ENCODE assay signal across 1 cellular context in the genomic region with DNA sequence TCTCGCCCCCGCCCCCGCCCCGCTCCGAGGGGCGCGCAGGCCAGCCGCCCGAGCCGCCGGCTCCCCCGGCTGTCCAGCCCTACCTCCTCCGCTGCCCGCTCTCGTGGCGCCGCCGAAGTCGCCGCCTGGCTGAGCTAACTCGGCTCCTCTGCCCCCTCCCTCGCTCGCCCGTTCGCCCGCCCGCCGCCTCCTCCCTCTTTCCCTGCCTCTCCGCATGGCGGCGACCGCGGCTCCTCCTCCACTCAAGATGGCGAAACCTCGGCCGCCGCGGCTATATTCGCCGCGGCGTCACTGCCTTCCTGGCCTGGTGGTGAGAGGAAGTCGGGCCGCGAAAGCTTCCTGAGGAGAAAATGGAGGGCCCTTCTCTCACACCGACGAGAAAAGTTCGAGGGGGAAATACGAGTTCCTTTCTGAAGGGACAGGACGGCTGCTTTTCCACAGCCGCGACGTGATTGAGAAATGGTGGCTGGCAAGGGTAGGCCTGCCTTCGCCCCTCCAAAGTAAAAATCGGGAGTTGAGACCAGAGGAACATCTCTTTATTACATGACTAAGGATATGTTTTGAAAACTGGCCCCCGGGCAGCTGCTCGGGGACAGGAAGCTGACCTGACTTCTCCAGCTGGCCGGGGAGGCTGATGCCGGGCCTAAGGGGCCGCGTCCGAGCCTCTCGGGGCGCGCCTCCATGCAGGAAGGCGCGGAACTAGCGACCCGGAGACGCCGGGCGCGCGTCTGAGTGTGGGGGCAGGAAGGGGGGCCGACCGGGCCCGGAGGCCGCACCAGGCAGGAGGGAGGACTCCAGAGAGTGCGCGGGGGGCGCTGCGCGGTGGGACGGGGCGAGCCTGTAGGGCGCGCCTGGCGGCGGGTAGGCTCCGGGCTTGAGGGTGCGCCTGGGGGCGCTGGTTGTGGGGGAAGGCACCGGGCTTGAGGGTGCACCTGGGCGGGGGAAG.
A peak's percentile ranks its signal among the peaks of the same experiment; 100 is the strongest.
TF ChIP-seq lines count a peak whose summit lies in the region.

A gene with protein sequence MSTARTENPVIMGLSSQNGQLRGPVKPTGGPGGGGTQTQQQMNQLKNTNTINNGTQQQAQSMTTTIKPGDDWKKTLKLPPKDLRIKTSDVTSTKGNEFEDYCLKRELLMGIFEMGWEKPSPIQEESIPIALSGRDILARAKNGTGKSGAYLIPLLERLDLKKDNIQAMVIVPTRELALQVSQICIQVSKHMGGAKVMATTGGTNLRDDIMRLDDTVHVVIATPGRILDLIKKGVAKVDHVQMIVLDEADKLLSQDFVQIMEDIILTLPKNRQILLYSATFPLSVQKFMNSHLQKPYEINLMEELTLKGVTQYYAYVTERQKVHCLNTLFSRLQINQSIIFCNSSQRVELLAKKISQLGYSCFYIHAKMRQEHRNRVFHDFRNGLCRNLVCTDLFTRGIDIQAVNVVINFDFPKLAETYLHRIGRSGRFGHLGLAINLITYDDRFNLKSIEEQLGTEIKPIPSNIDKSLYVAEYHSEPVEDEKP (minus strand): TSS at position 150 of the 946 bp plus-strand sequence. CDS start 4,913 bp downstream, outside the sequence.

TF ChIP-seq in K562, 482 proteins besides CTCF, POLR2A, EP300 and RAD21 (continued from another document and continues in another):
- TF ChIP-seq, protein P1, sequence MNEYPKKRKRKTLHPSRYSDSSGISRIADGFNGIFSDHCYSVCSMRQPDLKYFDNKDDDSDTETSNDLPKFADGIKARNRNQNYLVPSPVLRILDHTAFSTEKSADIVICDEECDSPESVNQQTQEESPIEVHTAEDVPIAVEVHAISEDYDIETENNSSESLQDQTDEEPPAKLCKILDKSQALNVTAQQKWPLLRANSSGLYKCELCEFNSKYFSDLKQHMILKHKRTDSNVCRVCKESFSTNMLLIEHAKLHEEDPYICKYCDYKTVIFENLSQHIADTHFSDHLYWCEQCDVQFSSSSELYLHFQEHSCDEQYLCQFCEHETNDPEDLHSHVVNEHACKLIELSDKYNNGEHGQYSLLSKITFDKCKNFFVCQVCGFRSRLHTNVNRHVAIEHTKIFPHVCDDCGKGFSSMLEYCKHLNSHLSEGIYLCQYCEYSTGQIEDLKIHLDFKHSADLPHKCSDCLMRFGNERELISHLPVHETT (CRISPR knock-in tag; conservative IDR thresholded peaks at IDR 0.05 in 1 of 2, IDR thresholded peaks at IDR 0.05 in 1 of 2): peak in 1 of 2 experiments; percentile 85; a peak in 2 of 4 replicates
- peak; percentile 34 for TF ChIP-seq SAP30 (IDR thresholded peaks at IDR 0.05; ENCODE audit: borderline replicate concordance, insufficient read depth, low read depth, low read length, poor library complexity, severe bottlenecking)
- TF ChIP-seq CCAR2 (IDR thresholded peaks at IDR 0.05; ENCODE audit: low read depth, low read length): no peak
- TF ChIP-seq, protein P2, sequence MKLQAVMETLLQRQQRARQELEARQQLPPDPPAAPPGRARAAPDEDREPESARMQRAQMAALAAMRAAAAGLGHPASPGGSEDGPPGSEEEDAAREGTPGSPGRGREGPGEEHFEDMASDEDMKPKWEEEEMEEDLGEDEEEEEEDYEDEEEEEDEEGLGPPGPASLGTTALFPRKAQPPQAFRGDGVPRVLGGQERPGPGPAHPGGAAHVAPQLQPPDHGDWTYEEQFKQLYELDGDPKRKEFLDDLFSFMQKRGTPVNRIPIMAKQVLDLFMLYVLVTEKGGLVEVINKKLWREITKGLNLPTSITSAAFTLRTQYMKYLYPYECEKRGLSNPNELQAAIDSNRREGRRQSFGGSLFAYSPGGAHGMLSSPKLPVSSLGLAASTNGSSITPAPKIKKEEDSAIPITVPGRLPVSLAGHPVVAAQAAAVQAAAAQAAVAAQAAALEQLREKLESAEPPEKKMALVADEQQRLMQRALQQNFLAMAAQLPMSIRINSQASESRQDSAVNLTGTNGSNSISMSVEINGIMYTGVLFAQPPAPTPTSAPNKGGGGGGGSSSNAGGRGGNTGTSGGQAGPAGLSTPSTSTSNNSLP (IDR thresholded peaks at IDR 0.05; ENCODE audit: borderline replicate concordance, low read depth, low read length): no peak
- 0 out of 2 replicates have a peak, but pooled peaks have one; percentile 63 for TF ChIP-seq HEY1 (CRISPR knock-in tag; IDR thresholded peaks at IDR 0.05; ENCODE audit: borderline replicate concordance)
- TF ChIP-seq DLX4 (CRISPR knock-in tag; IDR thresholded peaks at IDR 0.05): no peak
- TF ChIP-seq CHD7 (IDR thresholded peaks at IDR 0.05; ENCODE audit: low read depth, low read length): no peak
- no peak for TF ChIP-seq USF1 (CRISPR knock-in tag; IDR thresholded peaks at IDR 0.05)
- no peak for TF ChIP-seq ZNF3 (CRISPR knock-in tag; IDR thresholded peaks at IDR 0.05)
- TF ChIP-seq, protein P3, sequence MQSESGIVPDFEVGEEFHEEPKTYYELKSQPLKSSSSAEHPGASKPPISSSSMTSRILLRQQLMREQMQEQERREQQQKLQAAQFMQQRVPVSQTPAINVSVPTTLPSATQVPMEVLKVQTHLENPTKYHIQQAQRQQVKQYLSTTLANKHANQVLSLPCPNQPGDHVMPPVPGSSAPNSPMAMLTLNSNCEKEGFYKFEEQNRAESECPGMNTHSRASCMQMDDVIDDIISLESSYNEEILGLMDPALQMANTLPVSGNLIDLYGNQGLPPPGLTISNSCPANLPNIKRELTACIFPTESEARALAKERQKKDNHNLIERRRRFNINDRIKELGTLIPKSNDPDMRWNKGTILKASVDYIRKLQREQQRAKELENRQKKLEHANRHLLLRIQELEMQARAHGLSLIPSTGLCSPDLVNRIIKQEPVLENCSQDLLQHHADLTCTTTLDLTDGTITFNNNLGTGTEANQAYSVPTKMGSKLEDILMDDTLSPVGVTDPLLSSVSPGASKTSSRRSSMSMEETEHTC (IDR thresholded peaks at IDR 0.05): no peak
- no peak for TF ChIP-seq ASH1L (IDR thresholded peaks at IDR 0.05; ENCODE audit: borderline replicate concordance, low read depth, partially characterized antibody)
- TF ChIP-seq, protein P4, sequence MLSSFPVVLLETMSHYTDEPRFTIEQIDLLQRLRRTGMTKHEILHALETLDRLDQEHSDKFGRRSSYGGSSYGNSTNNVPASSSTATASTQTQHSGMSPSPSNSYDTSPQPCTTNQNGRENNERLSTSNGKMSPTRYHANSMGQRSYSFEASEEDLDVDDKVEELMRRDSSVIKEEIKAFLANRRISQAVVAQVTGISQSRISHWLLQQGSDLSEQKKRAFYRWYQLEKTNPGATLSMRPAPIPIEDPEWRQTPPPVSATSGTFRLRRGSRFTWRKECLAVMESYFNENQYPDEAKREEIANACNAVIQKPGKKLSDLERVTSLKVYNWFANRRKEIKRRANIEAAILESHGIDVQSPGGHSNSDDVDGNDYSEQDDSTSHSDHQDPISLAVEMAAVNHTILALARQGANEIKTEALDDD (IDR thresholded peaks at IDR 0.05): no peak
- TF ChIP-seq MTA1 (IDR thresholded peaks at IDR 0.05; ENCODE audit: borderline replicate concordance): no peak
- TF ChIP-seq ZNF551 (CRISPR knock-in tag; IDR thresholded peaks at IDR 0.05): no peak
- peak; percentile 75; the same call in 1 of the 2 replicates for TF ChIP-seq THRB (CRISPR knock-in tag; conservative IDR thresholded peaks at IDR 0.05)
- TF ChIP-seq RB1 (IDR thresholded peaks at IDR 0.05; ENCODE audit: low read depth): peak; percentile 70
- TF ChIP-seq ARID3B (CRISPR knock-in tag; IDR thresholded peaks at IDR 0.05; ENCODE audit: borderline replicate concordance): no peak
- peak; percentile 100 for TF ChIP-seq TAF7 (tag; IDR thresholded peaks at IDR 0.05)
- no peak for TF ChIP-seq NEUROD1 (IDR thresholded peaks at IDR 0.05; ENCODE audit: borderline replicate concordance, low read depth, low read length, partially characterized antibody)
- TF ChIP-seq RBM15 (IDR thresholded peaks at IDR 0.05; ENCODE audit: insufficient read depth, low read length): no peak
- 0 out of 2 replicates have a peak, but pooled peaks have one; percentile 18 for TF ChIP-seq PHF21A (IDR thresholded peaks at IDR 0.05; ENCODE audit: borderline replicate concordance, low read depth)
